ENCODE assay signal across 20 cellular contexts in the genomic region with DNA sequence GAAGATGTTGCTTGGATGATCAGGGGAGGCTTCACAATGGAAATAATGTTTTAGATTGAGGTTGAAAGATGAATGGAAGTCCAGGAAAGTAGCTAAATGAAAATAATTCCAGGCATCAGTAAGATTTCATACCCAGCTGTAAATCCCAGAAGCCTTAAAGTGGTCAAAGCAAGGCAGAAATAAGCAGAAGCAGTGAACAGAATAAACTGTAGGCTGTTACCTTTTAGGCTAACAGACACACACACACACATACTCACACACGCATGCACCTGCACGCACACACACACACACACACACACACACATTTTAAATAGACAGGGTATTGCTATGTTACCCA.
"Had no signal": no experiment of that assay in that cellular context is flagged by ENCODE, and none has a peak within 500 bp of the region (broad histone marks: within the 10 kb centered on the region; RNA-seq: fewer than 3 reads in every experiment).

No MANE protein-coding gene starts in this region.

- H3K36me3 ChIP-seq: esophagus squamous epithelium, heart right ventricle, neural progenitor cell, thyroid gland had no signal

- H3K4me3 ChIP-seq: esophagus squamous epithelium, heart right ventricle, lung, neural progenitor cell, thyroid gland had no signal

- H3K9me3 Mint-ChIP-seq: activated naive CD4-positive, alpha-beta T cell treated with anti-CD3 and anti-CD28 coated beads, Interleukin-2, amount 50 U/mL, for 24 hours; central memory CD8-positive, alpha-beta T cell had no signal

- H3K9ac ChIP-seq: neural progenitor cell had no signal

- H3K27me3 Mint-ChIP-seq: activated CD4-positive, alpha-beta T cell treated with anti-CD3 and anti-CD28 coated beads, Interleukin-2, amount 10 ng/mL, durations not matched to agents 24 days and 14 days; activated naive CD4-positive, alpha-beta T cell treated with anti-CD3 and anti-CD28 coated beads, Interleukin-2, amount 50 U/mL, for 24 hours; central memory CD8-positive, alpha-beta T cell; naive thymus-derived CD8-positive, alpha-beta T cell had no signal

- H3K27ac ChIP-seq: esophagus squamous epithelium, heart right ventricle, neural progenitor cell, thyroid gland had no signal

- ATAC-seq: activated CD4-positive, CD25-positive, alpha-beta regulatory T cell treated with anti-CD3 and anti-CD28 coated beads, Interleukin-2, amount 50 U/mL, for 24 hours; activated CD8-positive, alpha-beta T cell treated with anti-CD3 and anti-CD28 coated beads, Interleukin-2, amount 10 ng/mL, durations not matched to agents 7 days and 5 days; left cardiac atrium; naive thymus-derived CD8-positive, alpha-beta T cell; stimulated activated naive CD8-positive, alpha-beta T cell treated with anti-CD3 and anti-CD28 coated beads, Interleukin-15, Interleukin-2, amounts not matched to agents 100 U/mL and 50 U/mL, for 24 hours had no signal

- FAIRE-seq: colon had no signal

- H3K4me3 Mint-ChIP-seq: activated CD4-positive, alpha-beta T cell treated with anti-CD3 and anti-CD28 coated beads, Interleukin-2, amount 10 ng/mL, durations not matched to agents 24 days and 14 days; activated CD8-positive, alpha-beta T cell treated with anti-CD3 and anti-CD28 coated beads, Interleukin-2, amount 10 ng/mL, durations not matched to agents 7 days and 5 days; activated naive CD4-positive, alpha-beta T cell treated with anti-CD3 and anti-CD28 coated beads, Interleukin-2, amount 50 U/mL, for 24 hours; central memory CD8-positive, alpha-beta T cell; mesothelial cell of epicardium; naive thymus-derived CD8-positive, alpha-beta T cell; neural progenitor cell had no signal

- H3K27ac Mint-ChIP-seq: activated CD4-positive, alpha-beta T cell treated with anti-CD3 and anti-CD28 coated beads, Interleukin-2, amount 10 ng/mL, durations not matched to agents 24 days and 14 days; activated CD8-positive, alpha-beta T cell treated with anti-CD3 and anti-CD28 coated beads, Interleukin-2, amount 10 ng/mL, durations not matched to agents 7 days and 5 days; activated naive CD4-positive, alpha-beta T cell treated with anti-CD3 and anti-CD28 coated beads, Interleukin-2, amount 50 U/mL, for 24 hours; mesothelial cell of epicardium; naive thymus-derived CD8-positive, alpha-beta T cell; neural progenitor cell had no signal

- H2AFZ ChIP-seq: neural progenitor cell had no signal

- H3K36me3 Mint-ChIP-seq: neural progenitor cell had no signal

- DNase-seq: activated CD4-positive, alpha-beta T cell treated with anti-CD3 and anti-CD28 coated beads, Interleukin-2, amount 10 ng/mL, durations not matched to agents 24 days and 14 days; activated CD8-positive, alpha-beta T cell treated with anti-CD3 and anti-CD28 coated beads, Interleukin-2, amount 10 ng/mL, durations not matched to agents 7 days and 5 days; activated gamma-delta T cell treated with Interleukin-2 at 50 U/mL for 16 hours; aorta; effector memory CD4-positive, alpha-beta T cell; esophagus squamous epithelium; heart right ventricle; islet precursor cell; left cardiac atrium; naive thymus-derived CD8-positive, alpha-beta T cell; stimulated activated CD4-positive, alpha-beta T cell treated with anti-CD3 and anti-CD28 coated beads, Interleukin-4, amount 100 ng/mL, for 24 hours; stimulated activated naive CD8-positive, alpha-beta T cell treated with anti-CD3 and anti-CD28 coated beads, Interleukin-15, Interleukin-2, amounts not matched to agents 100 U/mL and 50 U/mL, for 24 hours; thyroid gland had no signal

- H3K9me3 ChIP-seq: esophagus squamous epithelium, thyroid gland had no signal

- H3K4me2 ChIP-seq: neural progenitor cell had no signal

- H3K27me3 ChIP-seq: esophagus squamous epithelium, heart right ventricle, neural progenitor cell, thyroid gland had no signal
